ENCODE assay signal across 1 cellular context in the genomic region with DNA sequence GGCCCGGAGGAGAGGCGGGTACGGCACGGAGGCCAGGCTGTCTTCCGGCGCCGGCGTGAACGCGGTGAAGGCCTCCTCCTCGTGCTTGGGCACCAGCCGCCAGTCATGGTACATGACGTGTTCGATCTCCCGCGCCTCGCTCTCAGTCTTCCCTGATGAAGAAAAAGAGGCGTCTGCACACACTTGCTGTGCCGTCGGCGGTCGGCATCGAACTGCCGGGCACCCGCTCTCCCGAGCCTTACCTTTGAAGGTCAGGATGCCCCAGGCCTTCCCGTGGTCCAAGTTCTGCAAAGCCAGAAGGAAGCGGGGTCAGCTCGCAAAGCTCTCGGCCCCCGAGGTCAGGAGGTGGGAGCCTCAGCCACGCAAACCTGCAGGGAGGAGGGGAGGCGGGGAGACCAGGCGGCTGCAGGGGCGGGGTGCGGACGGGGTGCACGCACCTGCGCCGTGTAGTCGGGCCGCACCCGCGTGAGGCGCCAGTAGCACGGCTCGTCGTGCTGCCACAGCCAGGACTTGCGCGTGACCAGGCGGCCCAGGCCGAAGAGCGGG.
TF ChIP-seq lines count a peak whose summit lies in the region.

A gene with protein sequence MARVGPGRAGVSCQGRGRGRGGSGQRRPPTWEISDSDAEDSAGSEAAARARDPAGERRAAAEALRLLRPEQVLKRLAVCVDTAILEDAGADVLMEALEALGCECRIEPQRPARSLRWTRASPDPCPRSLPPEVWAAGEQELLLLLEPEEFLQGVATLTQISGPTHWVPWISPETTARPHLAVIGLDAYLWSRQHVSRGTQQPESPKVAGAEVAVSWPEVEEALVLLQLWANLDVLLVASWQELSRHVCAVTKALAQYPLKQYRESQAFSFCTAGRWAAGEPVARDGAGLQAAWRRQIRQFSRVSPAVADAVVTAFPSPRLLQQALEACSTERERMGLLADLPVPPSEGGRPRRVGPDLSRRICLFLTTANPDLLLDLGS (plus strand): TSS at position 449 of the 546 bp plus-strand sequence. CDS start 418 bp downstream, outside the sequence.

TF ChIP-seq in K562, 482 proteins besides CTCF, POLR2A, EP300 and RAD21 (continued from another document and continues in another):
- TF ChIP-seq, protein P1, sequence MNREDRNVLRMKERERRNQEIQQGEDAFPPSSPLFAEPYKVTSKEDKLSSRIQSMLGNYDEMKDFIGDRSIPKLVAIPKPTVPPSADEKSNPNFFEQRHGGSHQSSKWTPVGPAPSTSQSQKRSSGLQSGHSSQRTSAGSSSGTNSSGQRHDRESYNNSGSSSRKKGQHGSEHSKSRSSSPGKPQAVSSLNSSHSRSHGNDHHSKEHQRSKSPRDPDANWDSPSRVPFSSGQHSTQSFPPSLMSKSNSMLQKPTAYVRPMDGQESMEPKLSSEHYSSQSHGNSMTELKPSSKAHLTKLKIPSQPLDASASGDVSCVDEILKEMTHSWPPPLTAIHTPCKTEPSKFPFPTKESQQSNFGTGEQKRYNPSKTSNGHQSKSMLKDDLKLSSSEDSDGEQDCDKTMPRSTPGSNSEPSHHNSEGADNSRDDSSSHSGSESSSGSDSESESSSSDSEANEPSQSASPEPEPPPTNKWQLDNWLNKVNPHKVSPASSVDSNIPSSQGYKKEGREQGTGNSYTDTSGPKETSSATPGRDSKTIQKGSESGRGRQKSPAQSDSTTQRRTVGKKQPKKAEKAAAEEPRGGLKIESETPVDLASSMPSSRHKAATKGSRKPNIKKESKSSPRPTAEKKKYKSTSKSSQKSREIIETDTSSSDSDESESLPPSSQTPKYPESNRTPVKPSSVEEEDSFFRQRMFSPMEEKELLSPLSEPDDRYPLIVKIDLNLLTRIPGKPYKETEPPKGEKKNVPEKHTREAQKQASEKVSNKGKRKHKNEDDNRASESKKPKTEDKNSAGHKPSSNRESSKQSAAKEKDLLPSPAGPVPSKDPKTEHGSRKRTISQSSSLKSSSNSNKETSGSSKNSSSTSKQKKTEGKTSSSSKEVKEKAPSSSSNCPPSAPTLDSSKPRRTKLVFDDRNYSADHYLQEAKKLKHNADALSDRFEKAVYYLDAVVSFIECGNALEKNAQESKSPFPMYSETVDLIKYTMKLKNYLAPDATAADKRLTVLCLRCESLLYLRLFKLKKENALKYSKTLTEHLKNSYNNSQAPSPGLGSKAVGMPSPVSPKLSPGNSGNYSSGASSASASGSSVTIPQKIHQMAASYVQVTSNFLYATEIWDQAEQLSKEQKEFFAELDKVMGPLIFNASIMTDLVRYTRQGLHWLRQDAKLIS (CRISPR knock-in tag; IDR thresholded peaks at IDR 0.05): 0 out of 2 replicates have a peak, but pooled peaks have one; percentile 10
- TF ChIP-seq, protein P2, sequence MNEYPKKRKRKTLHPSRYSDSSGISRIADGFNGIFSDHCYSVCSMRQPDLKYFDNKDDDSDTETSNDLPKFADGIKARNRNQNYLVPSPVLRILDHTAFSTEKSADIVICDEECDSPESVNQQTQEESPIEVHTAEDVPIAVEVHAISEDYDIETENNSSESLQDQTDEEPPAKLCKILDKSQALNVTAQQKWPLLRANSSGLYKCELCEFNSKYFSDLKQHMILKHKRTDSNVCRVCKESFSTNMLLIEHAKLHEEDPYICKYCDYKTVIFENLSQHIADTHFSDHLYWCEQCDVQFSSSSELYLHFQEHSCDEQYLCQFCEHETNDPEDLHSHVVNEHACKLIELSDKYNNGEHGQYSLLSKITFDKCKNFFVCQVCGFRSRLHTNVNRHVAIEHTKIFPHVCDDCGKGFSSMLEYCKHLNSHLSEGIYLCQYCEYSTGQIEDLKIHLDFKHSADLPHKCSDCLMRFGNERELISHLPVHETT (CRISPR knock-in tag; conservative IDR thresholded peaks at IDR 0.05 in 1 of 2, IDR thresholded peaks at IDR 0.05 in 1 of 2): no peak
- TF ChIP-seq NR4A1 (CRISPR knock-in tag; IDR thresholded peaks at IDR 0.05): 0 out of 2 replicates have a peak, but pooled peaks have one; percentile 18
- no peak for TF ChIP-seq NR4A1 (tag; IDR thresholded peaks at IDR 0.05)
- peak; percentile 6 for TF ChIP-seq KDM5B (IDR thresholded peaks at IDR 0.05; ENCODE audit: insufficient replicate concordance, low read depth, low read length)
- TF ChIP-seq MYC (IDR thresholded peaks at IDR 0.05; ENCODE audit: low read depth, low read length): 0 out of 2 replicates have a peak, but pooled peaks have one; percentile 3
- no peak for TF ChIP-seq MYC (CRISPR knock-in tag; IDR thresholded peaks at IDR 0.05; ENCODE audit: borderline replicate concordance, low read depth)
- peak; percentile 77; the same call in 1 of the 2 replicates for TF ChIP-seq KAT7 (CRISPR knock-in tag; IDR thresholded peaks at IDR 0.05; ENCODE audit: borderline replicate concordance)
- 0 out of 2 replicates have a peak, but pooled peaks have one; percentile 16 for TF ChIP-seq CREM (IDR thresholded peaks at IDR 0.05; ENCODE audit: low read depth)
- no peak for TF ChIP-seq GTF3C2 (IDR thresholded peaks at IDR 0.05; ENCODE audit: borderline replicate concordance, extremely low read depth, insufficient read length)
- TF ChIP-seq, protein P3, sequence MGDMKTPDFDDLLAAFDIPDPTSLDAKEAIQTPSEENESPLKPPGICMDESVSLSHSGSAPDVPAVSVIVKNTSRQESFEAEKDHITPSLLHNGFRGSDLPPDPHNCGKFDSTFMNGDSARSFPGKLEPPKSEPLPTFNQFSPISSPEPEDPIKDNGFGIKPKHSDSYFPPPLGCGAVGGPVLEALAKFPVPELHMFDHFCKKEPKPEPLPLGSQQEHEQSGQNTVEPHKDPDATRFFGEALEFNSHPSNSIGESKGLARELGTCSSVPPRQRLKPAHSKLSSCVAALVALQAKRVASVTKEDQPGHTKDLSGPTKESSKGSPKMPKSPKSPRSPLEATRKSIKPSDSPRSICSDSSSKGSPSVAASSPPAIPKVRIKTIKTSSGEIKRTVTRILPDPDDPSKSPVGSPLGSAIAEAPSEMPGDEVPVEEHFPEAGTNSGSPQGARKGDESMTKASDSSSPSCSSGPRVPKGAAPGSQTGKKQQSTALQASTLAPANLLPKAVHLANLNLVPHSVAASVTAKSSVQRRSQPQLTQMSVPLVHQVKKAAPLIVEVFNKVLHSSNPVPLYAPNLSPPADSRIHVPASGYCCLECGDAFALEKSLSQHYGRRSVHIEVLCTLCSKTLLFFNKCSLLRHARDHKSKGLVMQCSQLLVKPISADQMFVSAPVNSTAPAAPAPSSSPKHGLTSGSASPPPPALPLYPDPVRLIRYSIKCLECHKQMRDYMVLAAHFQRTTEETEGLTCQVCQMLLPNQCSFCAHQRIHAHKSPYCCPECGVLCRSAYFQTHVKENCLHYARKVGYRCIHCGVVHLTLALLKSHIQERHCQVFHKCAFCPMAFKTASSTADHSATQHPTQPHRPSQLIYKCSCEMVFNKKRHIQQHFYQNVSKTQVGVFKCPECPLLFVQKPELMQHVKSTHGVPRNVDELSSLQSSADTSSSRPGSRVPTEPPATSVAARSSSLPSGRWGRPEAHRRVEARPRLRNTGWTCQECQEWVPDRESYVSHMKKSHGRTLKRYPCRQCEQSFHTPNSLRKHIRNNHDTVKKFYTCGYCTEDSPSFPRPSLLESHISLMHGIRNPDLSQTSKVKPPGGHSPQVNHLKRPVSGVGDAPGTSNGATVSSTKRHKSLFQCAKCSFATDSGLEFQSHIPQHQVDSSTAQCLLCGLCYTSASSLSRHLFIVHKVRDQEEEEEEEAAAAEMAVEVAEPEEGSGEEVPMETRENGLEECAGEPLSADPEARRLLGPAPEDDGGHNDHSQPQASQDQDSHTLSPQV (IDR thresholded peaks at IDR 0.05): 0 out of 2 replicates have a peak, but pooled peaks have one; percentile 14
- TF ChIP-seq, protein P4, sequence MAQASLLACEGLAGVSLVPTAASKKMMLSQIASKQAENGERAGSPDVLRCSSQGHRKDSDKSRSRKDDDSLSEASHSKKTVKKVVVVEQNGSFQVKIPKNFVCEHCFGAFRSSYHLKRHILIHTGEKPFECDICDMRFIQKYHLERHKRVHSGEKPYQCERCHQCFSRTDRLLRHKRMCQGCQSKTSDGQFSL (CRISPR knock-in tag; IDR thresholded peaks at IDR 0.05): peak; percentile 11
- TF ChIP-seq, protein P4 (tag; IDR thresholded peaks at IDR 0.05): no peak
- 0 out of 2 replicates have a peak, but pooled peaks have one; percentile 59 for TF ChIP-seq ZNF431 (CRISPR knock-in tag; IDR thresholded peaks at IDR 0.05)
- TF ChIP-seq, protein P5, sequence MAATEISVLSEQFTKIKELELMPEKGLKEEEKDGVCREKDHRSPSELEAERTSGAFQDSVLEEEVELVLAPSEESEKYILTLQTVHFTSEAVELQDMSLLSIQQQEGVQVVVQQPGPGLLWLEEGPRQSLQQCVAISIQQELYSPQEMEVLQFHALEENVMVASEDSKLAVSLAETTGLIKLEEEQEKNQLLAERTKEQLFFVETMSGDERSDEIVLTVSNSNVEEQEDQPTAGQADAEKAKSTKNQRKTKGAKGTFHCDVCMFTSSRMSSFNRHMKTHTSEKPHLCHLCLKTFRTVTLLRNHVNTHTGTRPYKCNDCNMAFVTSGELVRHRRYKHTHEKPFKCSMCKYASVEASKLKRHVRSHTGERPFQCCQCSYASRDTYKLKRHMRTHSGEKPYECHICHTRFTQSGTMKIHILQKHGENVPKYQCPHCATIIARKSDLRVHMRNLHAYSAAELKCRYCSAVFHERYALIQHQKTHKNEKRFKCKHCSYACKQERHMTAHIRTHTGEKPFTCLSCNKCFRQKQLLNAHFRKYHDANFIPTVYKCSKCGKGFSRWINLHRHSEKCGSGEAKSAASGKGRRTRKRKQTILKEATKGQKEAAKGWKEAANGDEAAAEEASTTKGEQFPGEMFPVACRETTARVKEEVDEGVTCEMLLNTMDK (IDR thresholded peaks at IDR 0.05; ENCODE audit: borderline replicate concordance, insufficient read depth, low read depth, low read length, poor library complexity, severe bottlenecking): no peak
- TF ChIP-seq RBFOX2 (IDR thresholded peaks at IDR 0.05; ENCODE audit: low read depth, low read length): no peak; the same call in 1 of the 2 replicates
- TF ChIP-seq TAF7 (tag; IDR thresholded peaks at IDR 0.05): no peak
- 0 out of 2 replicates have a peak, but pooled peaks have one; percentile 71 for TF ChIP-seq ZBTB43 (CRISPR knock-in tag; IDR thresholded peaks at IDR 0.05)
- no peak for TF ChIP-seq U2AF1 (optimal IDR thresholded peaks at IDR 0.05; ENCODE audit: low read depth, low read length)
- TF ChIP-seq BRCA1 (IDR thresholded peaks at IDR 0.05): no peak
- 0 out of 2 replicates have a peak, but pooled peaks have one; percentile 1 for TF ChIP-seq BRCA1 (CRISPR knock-in tag; IDR thresholded peaks at IDR 0.05)
- TF ChIP-seq NRF1 (conservative IDR thresholded peaks at IDR 0.05 in 1 of 2, IDR thresholded peaks at IDR 0.05 in 1 of 2): peak; percentile 78 to 83
- 0 out of 4 replicates have a peak, but pooled peaks of 1 of the 2 experiments have one; percentile 25 for TF ChIP-seq MLLT1 (IDR thresholded peaks at IDR 0.05)
- TF ChIP-seq SAFB (IDR thresholded peaks at IDR 0.05; ENCODE audit: borderline replicate concordance, low read depth, low read length): peak; percentile 22; the same call in 1 of the 2 replicates
- peak; percentile 23; the same call in 1 of the 2 replicates for TF ChIP-seq PKNOX1 (IDR thresholded peaks at IDR 0.05)
